ENCODE assay signal across 26 cellular contexts in the genomic region with DNA sequence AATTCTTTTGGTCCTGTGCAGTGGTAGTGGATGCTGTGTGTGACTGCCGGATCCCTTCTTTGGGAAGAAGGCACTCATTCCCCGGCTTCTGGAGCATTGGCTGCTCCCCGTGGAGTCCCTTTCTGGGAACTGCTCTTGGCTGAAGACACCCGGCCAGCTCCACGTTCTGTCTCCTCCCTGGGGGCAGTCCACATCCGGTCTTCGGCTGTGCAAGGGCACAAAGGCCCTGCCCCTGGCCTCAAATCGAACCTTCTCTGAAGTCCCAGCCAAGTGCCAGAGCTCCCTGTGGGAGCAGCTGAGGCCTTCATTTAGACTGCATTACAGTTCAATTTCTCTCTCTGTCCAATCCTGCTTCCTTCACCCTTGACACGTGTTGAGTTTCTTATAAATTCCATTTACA.
DNase-seq lines count a peak whose midpoint lies in the region; ATAC-seq, FAIRE-seq and TF ChIP-seq lines count a peak whose summit lies in the region.
"Had no signal": no experiment of that assay in that cellular context is flagged by ENCODE, and none has a peak within 500 bp of the region (broad histone marks: within the 10 kb centered on the region; RNA-seq: fewer than 3 reads in every experiment).

No MANE protein-coding gene starts in this region.

- DNase-seq in HepG2 (ENCODE audit: low spot score) (no peak), kidney (peak; percentile 95), psoas muscle (peak; percentile 25 to 65), NCI-H82 treated with DMSO at 0.1 percent for 48 hours (lab: John Stamatoyannopoulos, UW; ENCODE audit: unreplicated experiment) (no peak), pons (ENCODE audit: low spot score) (no peak), NCI-H1417 (lab: John Stamatoyannopoulos, UW) (no peak)
- DNase-seq: AML-193; C1 segment of cervical spinal cord; CD8-positive, alpha-beta T cell; DMS153; H7; KBM-7; MM.1S; NCI-H1092; NCI-H1436 treated with DMSO at 0.1 percent for 48 hours; NCI-H1930; NCI-H69; PC-9; RPMI8226; SIG-M5; SK-N-SH had no signal

- H3K27ac ChIP-seq in liver (ENCODE audit: low read depth in 1 of 2, low read length in 2 of 2), result no peak overlapping the region
- H3K27ac ChIP-seq in HepG2 (ENCODE audit: extremely low read length, insufficient read depth, low read length), result no peak overlapping the region
- H3K27ac ChIP-seq in kidney (ENCODE audit: low read depth in 2 of 2, low read length in 2 of 2), result no peak overlapping the region
- H3K27ac ChIP-seq in psoas muscle, result no peak overlapping the region
- H3K27ac ChIP-seq: HL-60, PC-9 had no signal

- H3K4me2 ChIP-seq in HepG2 (ENCODE audit: low read depth, low read length), result no peak overlapping the region
- H3K4me2 ChIP-seq: PC-9, SK-N-SH had no signal

- ATAC-seq in HepG2, result no peak
- ATAC-seq in psoas muscle, result no peak
- no peak for ATAC-seq in GM18519 (IDR thresholded peaks at IDR 0.05; ENCODE audit: low FRiP score, unreplicated experiment)
- ATAC-seq: CD8-positive, alpha-beta T cell had no signal

- no peaks in the 10 kb centered on the region for H3K36me3 ChIP-seq in liver (ENCODE audit: control insufficient read depth in 4 of 4, insufficient read depth in 3 of 4, low read depth in 1 of 4, low read length in 3 of 4)
- H3K36me3 ChIP-seq in HepG2 (replicated peaks in 1 of 2; ENCODE audit: control insufficient read depth in 1 of 2, insufficient read depth in 2 of 2, low read length in 2 of 2), result no peaks in the 10 kb centered on the region
- H3K36me3 ChIP-seq in kidney (ENCODE audit: control insufficient read depth in 1 of 2, insufficient read depth in 2 of 2, low read length in 2 of 2), result no peaks in the 10 kb centered on the region
- H3K36me3 ChIP-seq in psoas muscle (ENCODE audit: insufficient read depth in 1 of 2, low read depth in 1 of 2), result no peaks in the 10 kb centered on the region

- POLR2A ChIA-PET in HepG2 (lab: Yijun Ruan, JAX), result no interaction called here

- BruUV-seq in HepG2 (replicated peaks; lab: Mats Ljungman, UMichigan), result no TSS peak

- no peak for TF ChIP-seq CTCF in liver (IDR thresholded peaks at IDR 0.05; ENCODE audit: low read depth, low read length, missing input control)
- no peak for TF ChIP-seq CTCF in HepG2 (CRISPR knock-in tag; IDR thresholded peaks at IDR 0.05)
- no peak for TF ChIP-seq CTCF in kidney (IDR thresholded peaks at IDR 0.05; ENCODE audit: borderline replicate concordance, extremely low read depth, insufficient read depth)
- no peak for TF ChIP-seq CTCF in psoas muscle (IDR thresholded peaks at IDR 0.05)

- in situ Hi-C loops in HepG2 (cut with HindIII; ENCODE audit: extremely low pct_ligation_motif_present, low pct_unique_long_range_greater_than_20kb), result no loop called here

- H3K9ac ChIP-seq in liver (ENCODE audit: low read depth in 1 of 2, low read length in 2 of 2) (no peak overlapping the region), HepG2 (ENCODE audit: insufficient read depth, low read depth, low read length) (no peak overlapping the region), kidney (ENCODE audit: low read length in 2 of 2) (no peak overlapping the region)
- H3K9ac ChIP-seq: SK-N-SH had no signal

- no peaks in the 10 kb centered on the region for H3K79me2 ChIP-seq in HepG2 (ENCODE audit: insufficient read depth, low read length)

- H3K27me3 ChIP-seq in liver (ENCODE audit: control insufficient read depth in 4 of 4, insufficient read depth in 4 of 4, low read length in 3 of 4) (no peaks in the 10 kb centered on the region), HepG2 (ENCODE audit: control insufficient read depth in 1 of 2, insufficient read depth in 2 of 2, low read length in 2 of 2) (peaks cover 0 to 17% of the 10 kb centered on the region in 2 experiments; a peak in 3 of 5 replicates), psoas muscle (ENCODE audit: insufficient read depth in 3 of 3, low read length in 2 of 3) (no peaks in the 10 kb centered on the region)

- no peak for FAIRE-seq in HepG2 (lab: Jason Lieb, UNC)
- no peak for FAIRE-seq in kidney (lab: Jason Lieb, UNC)
- FAIRE-seq: GM12891, GM19239 had no signal

- no peak overlapping the region for H2AFZ ChIP-seq in HepG2 (ENCODE audit: low read length)
- H2AFZ ChIP-seq: PC-9 had no signal

- TF ChIP-seq EP300 in HepG2 (IDR thresholded peaks at IDR 0.05; ENCODE audit: low read depth in 2 of 2, low read length in 2 of 2), result no peak
- no peak for TF ChIP-seq EP300 in HepG2 (CRISPR knock-in tag; IDR thresholded peaks at IDR 0.05; ENCODE audit: borderline replicate concordance)

- 76% methylated on average over 9 of the region's 9 CpGs for WGBS in liver
- 27% methylated on average over 3 of the region's 9 CpGs for WGBS in HepG2 (ENCODE audit: low lambda C conversion rate)
- WGBS in psoas muscle, 3 donors, result 29 to 32% (median 31%) methylated on average over 9 of the region's 9 CpGs

- H3K9me3 ChIP-seq in liver (ENCODE audit: control insufficient read depth in 4 of 4, low read length in 3 of 4), result no peaks in the 10 kb centered on the region
- no peaks in the 10 kb centered on the region for H3K9me3 ChIP-seq in HepG2 (ENCODE audit: low read length)
- H3K9me3 ChIP-seq in kidney (ENCODE audit: control insufficient read depth in 1 of 2, low read length in 2 of 2), result no peaks in the 10 kb centered on the region
- no peaks in the 10 kb centered on the region for H3K9me3 ChIP-seq in psoas muscle
- H3K9me3 ChIP-seq: SK-N-SH had no signal

- H4K20me1 ChIP-seq in HepG2 (ENCODE audit: insufficient read depth, low read length), result no peaks in the 10 kb centered on the region

- TF ChIP-seq RAD21 in liver (IDR thresholded peaks at IDR 0.05) (peak in 1 of 2 donors; percentile 15), HepG2 (CRISPR knock-in tag; IDR thresholded peaks at IDR 0.05) (no peak)

- H3K4me1 ChIP-seq in liver (ENCODE audit: control insufficient read depth in 4 of 4, insufficient read depth in 4 of 4, low read length in 3 of 4) (no peaks in the 10 kb centered on the region), HepG2 (ENCODE audit: insufficient read depth, low read length) (peaks cover 10% of the 10 kb centered on the region; the same call in 1 of the 2 replicates), kidney (ENCODE audit: control insufficient read depth in 1 of 2, insufficient read depth in 1 of 2, low read depth in 1 of 2, low read length in 2 of 2) (no peaks in the 10 kb centered on the region), psoas muscle (no peaks in the 10 kb centered on the region)

- H3K4me3 ChIP-seq in liver (ENCODE audit: low read depth in 1 of 3, low read length in 3 of 3), result no peak overlapping the region
- no peak overlapping the region for H3K4me3 ChIP-seq in HepG2 (replicated peaks in 1 of 3; ENCODE audit: insufficient read depth in 1 of 3, low read depth in 2 of 3, low read length in 3 of 3)
- no peak overlapping the region for H3K4me3 ChIP-seq in kidney (ENCODE audit: low read length in 2 of 2)
- no peak overlapping the region for H3K4me3 ChIP-seq in psoas muscle
- H3K4me3 ChIP-seq: PC-9 had no signal

- no peak for TF ChIP-seq POLR2A in HepG2 (IDR thresholded peaks at IDR 0.05; ENCODE audit: insufficient read depth in 1 of 2, low read depth in 2 of 2, low read length in 2 of 2)

- CTCF ChIA-PET in HepG2 (lab: Yijun Ruan, JAX; ENCODE audit: low intra/inter-chr PET ratio, low total read pairs), result no interaction called here

- intact Hi-C loops in HepG2 (cut with micrococcal nuclease; ENCODE audit: unreplicated experiment) (no loop called here), kidney (cut with DNase I) (no loop called here), psoas muscle (cut with DNase I) (no loop called here)

TF ChIP-seq in liver, 16 proteins besides CTCF, POLR2A, EP300 and RAD21:
- TF ChIP-seq, protein P1, sequence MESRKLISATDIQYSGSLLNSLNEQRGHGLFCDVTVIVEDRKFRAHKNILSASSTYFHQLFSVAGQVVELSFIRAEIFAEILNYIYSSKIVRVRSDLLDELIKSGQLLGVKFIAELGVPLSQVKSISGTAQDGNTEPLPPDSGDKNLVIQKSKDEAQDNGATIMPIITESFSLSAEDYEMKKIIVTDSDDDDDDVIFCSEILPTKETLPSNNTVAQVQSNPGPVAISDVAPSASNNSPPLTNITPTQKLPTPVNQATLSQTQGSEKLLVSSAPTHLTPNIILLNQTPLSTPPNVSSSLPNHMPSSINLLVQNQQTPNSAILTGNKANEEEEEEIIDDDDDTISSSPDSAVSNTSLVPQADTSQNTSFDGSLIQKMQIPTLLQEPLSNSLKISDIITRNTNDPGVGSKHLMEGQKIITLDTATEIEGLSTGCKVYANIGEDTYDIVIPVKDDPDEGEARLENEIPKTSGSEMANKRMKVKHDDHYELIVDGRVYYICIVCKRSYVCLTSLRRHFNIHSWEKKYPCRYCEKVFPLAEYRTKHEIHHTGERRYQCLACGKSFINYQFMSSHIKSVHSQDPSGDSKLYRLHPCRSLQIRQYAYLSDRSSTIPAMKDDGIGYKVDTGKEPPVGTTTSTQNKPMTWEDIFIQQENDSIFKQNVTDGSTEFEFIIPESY (IDR thresholded peaks at IDR 0.05), result no peak
- TF ChIP-seq RXRA (IDR thresholded peaks at IDR 0.05), result peak in 1 of 2 donors; percentile 49
- TF ChIP-seq NR2F2 (IDR thresholded peaks at IDR 0.05), result peak; percentile 96
- TF ChIP-seq TAF1 (conservative IDR thresholded peaks at IDR 0.05), result no peak

TF ChIP-seq in HepG2, 621 proteins besides CTCF, POLR2A, EP300 and RAD21 (continues in another document):
- TF ChIP-seq ZNF883 (CRISPR knock-in tag; IDR thresholded peaks at IDR 0.05; ENCODE audit: not compliant biosample characterization) (no peak), TBX3 (IDR thresholded peaks at IDR 0.05; ENCODE audit: borderline replicate concordance) (no peak), ZNF431 (CRISPR knock-in tag; IDR thresholded peaks at IDR 0.05; ENCODE audit: borderline replicate concordance, low read depth) (no peak), DNMT3B (CRISPR knock-in tag; conservative IDR thresholded peaks at IDR 0.05) (no peak), ZNF550 (CRISPR knock-in tag; IDR thresholded peaks at IDR 0.05; ENCODE audit: borderline replicate concordance) (no peak), ZNF749 (CRISPR knock-in tag; IDR thresholded peaks at IDR 0.05; ENCODE audit: borderline replicate concordance) (no peak), NR2F2 (IDR thresholded peaks at IDR 0.05; ENCODE audit: borderline replicate concordance, low read depth) (no peak), POLR2AphosphoS5 (IDR thresholded peaks at IDR 0.05; ENCODE audit: low read depth, low read length) (no peak), HES4 (CRISPR knock-in tag; IDR thresholded peaks at IDR 0.05; ENCODE audit: borderline replicate concordance) (no peak)
- TF ChIP-seq, protein P2, sequence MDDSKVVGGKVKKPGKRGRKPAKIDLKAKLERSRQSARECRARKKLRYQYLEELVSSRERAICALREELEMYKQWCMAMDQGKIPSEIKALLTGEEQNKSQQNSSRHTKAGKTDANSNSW (CRISPR knock-in tag; IDR thresholded peaks at IDR 0.05; ENCODE audit: borderline replicate concordance), result no peak

Comparison
In these comparisons a context has a peak if more than half of its experiments do, and no peak if none do; other contexts are left out.
1. DNase-seq: peak in kidney (single experiment) and psoas muscle (2 of 2); none in HepG2 (single experiment), NCI-H82 treated with DMSO at 0.1 percent for 48 hours (single experiment), pons (single experiment) and NCI-H1417 (0 of 3).